In the genomic region with DNA sequence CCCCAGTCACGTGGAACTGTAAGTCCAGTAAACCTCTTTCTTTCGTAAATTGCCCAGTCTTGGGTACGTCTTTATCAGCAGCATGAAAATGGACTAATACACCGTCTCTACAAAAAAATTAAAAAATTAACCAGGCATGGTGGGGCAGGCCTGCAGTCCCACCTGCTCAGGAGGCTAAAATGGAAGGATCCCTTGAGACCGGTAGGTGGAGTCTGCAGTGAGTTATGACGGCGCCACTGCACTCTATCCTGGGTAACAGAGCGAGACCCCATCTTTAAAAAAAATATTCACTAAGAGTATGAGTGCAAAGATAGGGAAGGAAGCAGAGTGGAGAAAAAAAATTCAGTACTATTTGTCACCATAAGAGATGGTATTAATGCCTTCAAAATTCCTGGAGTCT, we compare ENCODE assay signal across 15 cellular contexts.
"Had no signal": no experiment of that assay in that cellular context is flagged by ENCODE, and none has a peak within 500 bp of the region (broad histone marks: within the 10 kb centered on the region; RNA-seq: fewer than 3 reads in every experiment).

No MANE protein-coding gene starts in this region.

- H3K4me3 Mint-ChIP-seq: activated CD4-positive, alpha-beta memory T cell treated with anti-CD3 and anti-CD28 coated beads, Interleukin-2, amount 10 ng/mL, durations not matched to agents 7 days and 5 days; activated CD4-positive, alpha-beta T cell treated with anti-CD3 and anti-CD28 coated beads for 36 hours; activated CD8-positive, alpha-beta memory T cell treated with anti-CD3 and anti-CD28 coated beads, Interleukin-2, amount 10 ng/mL, durations not matched to agents 7 days and 5 days; endodermal cell had no signal

- ATAC-seq: activated CD4-positive, alpha-beta T cell treated with anti-CD3 and anti-CD28 coated beads for 36 hours; activated CD8-positive, alpha-beta memory T cell treated with anti-CD3 and anti-CD28 coated beads, Interleukin-2, amount 10 ng/mL, durations not matched to agents 7 days and 5 days; body of pancreas; foreskin keratinocyte; left cardiac atrium; lower lobe of right lung had no signal

- H3K9me3 Mint-ChIP-seq: activated CD4-positive, alpha-beta memory T cell treated with anti-CD3 and anti-CD28 coated beads, Interleukin-2, amount 10 ng/mL, durations not matched to agents 7 days and 5 days; endodermal cell had no signal

- H3K27me3 Mint-ChIP-seq: activated CD4-positive, alpha-beta memory T cell treated with anti-CD3 and anti-CD28 coated beads, Interleukin-2, amount 10 ng/mL, durations not matched to agents 7 days and 5 days; activated CD4-positive, alpha-beta T cell treated with anti-CD3 and anti-CD28 coated beads for 36 hours; activated CD8-positive, alpha-beta memory T cell treated with anti-CD3 and anti-CD28 coated beads, Interleukin-2, amount 10 ng/mL, durations not matched to agents 7 days and 5 days; progenitor cell of endocrine pancreas had no signal

- H3K27ac Mint-ChIP-seq: activated CD4-positive, alpha-beta memory T cell treated with anti-CD3 and anti-CD28 coated beads, Interleukin-2, amount 10 ng/mL, durations not matched to agents 7 days and 5 days; activated CD8-positive, alpha-beta memory T cell treated with anti-CD3 and anti-CD28 coated beads, Interleukin-2, amount 10 ng/mL, durations not matched to agents 7 days and 5 days; endodermal cell; progenitor cell of endocrine pancreas had no signal

- DNase-seq: activated CD4-positive, alpha-beta memory T cell treated with anti-CD3 and anti-CD28 coated beads, Interleukin-2, amount 10 ng/mL, durations not matched to agents 7 days and 5 days; activated CD4-positive, alpha-beta T cell treated with anti-CD3 and anti-CD28 coated beads for 36 hours; activated CD8-positive, alpha-beta memory T cell treated with anti-CD3 and anti-CD28 coated beads, Interleukin-2, amount 10 ng/mL, durations not matched to agents 7 days and 5 days; activated naive CD4-positive, alpha-beta T cell; body of pancreas; dorsolateral prefrontal cortex; endodermal cell; foreskin keratinocyte; hippocampal formation; left cardiac atrium; lower lobe of right lung; occipital lobe; thyroid gland; WERI-Rb-1 had no signal

- H3K4me1 Mint-ChIP-seq: endodermal cell had no signal
